10 cellular contexts compared by ENCODE assay signal in the genomic region with DNA sequence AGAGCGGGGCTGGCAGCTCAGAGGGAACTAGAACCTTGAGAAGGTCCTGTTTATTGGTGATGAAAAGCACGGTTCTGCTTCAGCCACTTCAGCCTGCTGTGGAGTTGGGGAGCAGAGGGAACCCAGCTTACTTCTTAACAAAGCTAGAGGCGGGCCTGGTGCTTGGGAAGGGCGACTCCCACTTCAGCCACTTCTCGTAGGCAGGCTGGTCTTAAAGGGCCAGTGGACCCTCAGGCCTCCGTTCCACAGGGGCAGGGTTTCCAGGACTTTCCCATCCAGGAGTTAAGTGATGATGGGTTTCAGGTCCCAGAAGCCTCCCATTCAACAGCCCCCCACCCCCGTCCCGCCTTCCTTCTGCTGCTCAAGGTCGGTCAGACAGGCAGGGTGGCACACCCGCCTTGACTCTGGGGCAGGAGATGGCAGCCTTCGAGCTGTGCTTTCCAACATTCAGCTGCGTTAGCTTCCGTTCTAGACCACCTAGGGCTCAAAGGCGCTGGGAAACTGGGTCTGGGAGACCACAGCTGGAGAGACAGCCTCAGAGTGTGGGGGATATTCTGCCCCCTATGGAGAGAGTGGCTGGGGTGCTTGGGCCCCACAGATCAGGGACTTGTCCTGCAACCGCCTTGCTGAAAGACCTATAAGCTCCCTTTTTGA. TPM values are rescaled to one million over a fixed set of nuclear protein-coding genes. Genes with fewer than 3 reads are reported as not detected.
DNase-seq lines count a peak whose midpoint lies in the region; ATAC-seq lines count a peak whose summit lies in the region.
"Had no signal": no experiment of that assay in that cellular context is flagged by ENCODE, and none has a peak within 500 bp of the region (broad histone marks: within the 10 kb centered on the region; RNA-seq: fewer than 3 reads in every experiment).

No MANE protein-coding gene starts in this region.

- no peak overlapping the region for H4K8ac ChIP-seq in mesenchymal stem cell (ENCODE audit: low read length)
- H4K8ac ChIP-seq in trophoblast cell (ENCODE audit: low read depth, low read length): no peak overlapping the region

- peaks cover 61% of the 10 kb centered on the region for H3K36me3 Mint-ChIP-seq in activated T-helper 1 cell treated with anti-CD3 and anti-CD28 coated beads, Interleukin-12 subunit alpha, Interleukin-12 subunit beta, Interleukin-2, Interleukin-4 antibody, amounts not matched to agents 30 ng/mL and 10 ng/mL and 1 ng/mL, durations not matched to agents 14 hours and 24 hours and 36 hours (ENCODE audit: low read depth)

- H3F3A ChIP-seq in GM23248 (ENCODE audit: insufficient read depth): 0 out of 2 replicates have a peak, but pooled peaks cover 6% of the 10 kb centered on the region

- no peak overlapping the region for H3K27ac ChIP-seq in GM23248
- H3K27ac ChIP-seq in mesenchymal stem cell (ENCODE audit: low read length, poor library complexity, severe bottlenecking): no peak overlapping the region
- H3K27ac ChIP-seq in trophoblast cell (ENCODE audit: low read depth, low read length): no peak overlapping the region

- H3K4ac ChIP-seq in mesenchymal stem cell (ENCODE audit: low read depth in 1 of 2, low read length in 2 of 2): no peak overlapping the region
- no peak overlapping the region for H3K4ac ChIP-seq in trophoblast cell (ENCODE audit: low read depth, low read length)

- H3K9me3 Mint-ChIP-seq in activated T-helper 1 cell treated with anti-CD3 and anti-CD28 coated beads, Interleukin-12 subunit alpha, Interleukin-12 subunit beta, Interleukin-2, Interleukin-4 antibody, amounts not matched to agents 30 ng/mL and 10 ng/mL and 1 ng/mL, durations not matched to agents 14 hours and 24 hours and 36 hours: no peaks in the 10 kb centered on the region

- H4K20me1 ChIP-seq in GM23248 (ENCODE audit: insufficient read depth): no peaks in the 10 kb centered on the region

- H3K79me1 ChIP-seq in mesenchymal stem cell (replicated peaks; ENCODE audit: low read length, poor library complexity, severe bottlenecking) (no peaks in the 10 kb centered on the region), trophoblast cell (ENCODE audit: low read length) (no peaks in the 10 kb centered on the region)

- H3K4me1 ChIP-seq in GM23248 (ENCODE audit: insufficient read depth) (no peaks in the 10 kb centered on the region), mesenchymal stem cell (ENCODE audit: control insufficient read depth, insufficient read depth, low read depth, low read length) (peaks cover 12% of the 10 kb centered on the region), trophoblast cell (ENCODE audit: control insufficient read depth in 1 of 2, insufficient read depth in 2 of 2, low read length in 2 of 2) (peaks cover 2 to 4% of the 10 kb centered on the region in 2 experiments)

- DNase-seq in COLO829 (ENCODE audit: low spot score) (peak; percentile 21), GM23248 (peak; percentile 57), mesenchymal stem cell (peak; percentile 23), trophoblast cell (no peak), D341Med (ENCODE audit: low spot score) (no peak), NCI-H2029 treated with DMSO at 0.1 percent for 48 hours (lab: John Stamatoyannopoulos, UW) (no peak)
- DNase-seq in activated T-helper 1 cell treated with anti-CD3 and anti-CD28 coated beads, Interleukin-12 subunit alpha, Interleukin-12 subunit beta, Interleukin-2, Interleukin-4 antibody, amounts not matched to agents 30 ng/mL and 10 ng/mL and 1 ng/mL, durations not matched to agents 14 hours and 24 hours and 36 hours (ENCODE audit: low spot score): no peak
- DNase-seq: NCI-H69; stimulated activated naive CD4-positive, alpha-beta T cell treated with Interleukin-2 at 50 U/mL for 16 hours had no signal

- no peak overlapping the region for H4K12ac ChIP-seq in trophoblast cell (ENCODE audit: low read depth, low read length)

- peaks cover 2% of the 10 kb centered on the region for H3K27me3 Mint-ChIP-seq in activated T-helper 1 cell treated with anti-CD3 and anti-CD28 coated beads, Interleukin-12 subunit alpha, Interleukin-12 subunit beta, Interleukin-2, Interleukin-4 antibody, amounts not matched to agents 30 ng/mL and 10 ng/mL and 1 ng/mL, durations not matched to agents 14 hours and 24 hours and 36 hours (ENCODE audit: insufficient read depth)

- H3K79me2 ChIP-seq in GM23248 (ENCODE audit: insufficient read depth): no peaks in the 10 kb centered on the region
- H3K79me2 ChIP-seq in trophoblast cell (ENCODE audit: control insufficient read depth, insufficient read depth, low read length, poor library complexity): no peaks in the 10 kb centered on the region

- no peak overlapping the region for H3K14ac ChIP-seq in mesenchymal stem cell (ENCODE audit: low read length in 2 of 2)
- H3K14ac ChIP-seq in trophoblast cell (ENCODE audit: low read length): no peak overlapping the region

- no peaks in the 10 kb centered on the region for H3K9me2 ChIP-seq in GM23248 (ENCODE audit: insufficient read depth)

- no peak overlapping the region for H3K9ac ChIP-seq in GM23248
- H3K9ac ChIP-seq in mesenchymal stem cell (ENCODE audit: low read length): no peak overlapping the region
- no peak overlapping the region for H3K9ac ChIP-seq in trophoblast cell (ENCODE audit: low read length)

- H3K4me2 ChIP-seq in GM23248 (ENCODE audit: unreplicated experiment) (peak overlapping the region; percentile 21), mesenchymal stem cell (ENCODE audit: low read length, poor library complexity, severe bottlenecking) (no peak overlapping the region), trophoblast cell (ENCODE audit: low read length) (no peak overlapping the region)

- peak overlapping the region; percentile 95 for H3K4me3 Mint-ChIP-seq in activated T-helper 1 cell treated with anti-CD3 and anti-CD28 coated beads, Interleukin-12 subunit alpha, Interleukin-12 subunit beta, Interleukin-2, Interleukin-4 antibody, amounts not matched to agents 30 ng/mL and 10 ng/mL and 1 ng/mL, durations not matched to agents 14 hours and 24 hours and 36 hours

- intact Hi-C loops in activated T-helper 1 cell treated with anti-CD3 and anti-CD28 coated beads, Interleukin-12 subunit alpha, Interleukin-12 subunit beta, Interleukin-2, Interleukin-4 antibody, amounts not matched to agents 30 ng/mL and 10 ng/mL and 1 ng/mL, durations not matched to agents 14 hours and 24 hours and 36 hours (cut with micrococcal nuclease): loop anchor here (5.0 to 10.0 kb wide), 5 partner anchors 281 to 751 kb away; partner anchors contain the start of genes SRRM1 and SYF2

- WGBS in GM23248 (ENCODE audit: low coverage in 1 of 2, low lambda C conversion rate in 2 of 2, missing lambda C conversion rate in 2 of 2), 2 experiments: 54% methylated on average over 15 of the region's 15 CpGs
- WGBS in mesenchymal stem cell: 40% methylated on average over 14 of the region's 15 CpGs
- WGBS in trophoblast cell (ENCODE audit: extremely low coverage, insufficient coverage, insufficient read length): no CpG with 5 or more reads among the region's 15 CpGs

- H3K27ac Mint-ChIP-seq in activated T-helper 1 cell treated with anti-CD3 and anti-CD28 coated beads, Interleukin-12 subunit alpha, Interleukin-12 subunit beta, Interleukin-2, Interleukin-4 antibody, amounts not matched to agents 30 ng/mL and 10 ng/mL and 1 ng/mL, durations not matched to agents 14 hours and 24 hours and 36 hours: peak overlapping the region; percentile 92

- ATAC-seq in HG03159 (IDR thresholded peaks at IDR 0.05; ENCODE audit: unreplicated experiment): no peak

- H3K27me3 ChIP-seq in GM23248 (replicated peaks; ENCODE audit: insufficient read depth) (no peaks in the 10 kb centered on the region; the same call in 1 of the 2 replicates), mesenchymal stem cell (ENCODE audit: control insufficient read depth in 1 of 2, insufficient read depth in 1 of 2, low read length in 2 of 2) (peaks cover 80 to 85% of the 10 kb centered on the region in 2 experiments), trophoblast cell (ENCODE audit: insufficient read depth, low read length) (peaks cover 62% of the 10 kb centered on the region)

- H3K9me3 ChIP-seq in GM23248 (ENCODE audit: low read depth) (no peaks in the 10 kb centered on the region), mesenchymal stem cell (ENCODE audit: control insufficient read depth, low read length) (no peaks in the 10 kb centered on the region), trophoblast cell (ENCODE audit: insufficient read depth, low read depth, low read length) (peaks cover 6% of the 10 kb centered on the region)

- H3K4me3 ChIP-seq in GM23248: peak overlapping the region; percentile 24; the same call in 1 of the 2 replicates
- H3K4me3 ChIP-seq in mesenchymal stem cell (ENCODE audit: insufficient read depth in 1 of 2, low read depth in 1 of 2, low read length in 2 of 2): no peak overlapping the region
- H3K4me3 ChIP-seq in trophoblast cell (ENCODE audit: low read depth, low read length): no peak overlapping the region

- H3K18ac ChIP-seq in mesenchymal stem cell (ENCODE audit: low read depth in 1 of 2, low read length in 2 of 2): no peak overlapping the region
- no peak overlapping the region for H3K18ac ChIP-seq in trophoblast cell (ENCODE audit: low read length)

- H2BK5ac ChIP-seq in mesenchymal stem cell (ENCODE audit: low read depth, low read length, poor library complexity, severe bottlenecking) (no peak overlapping the region), trophoblast cell (ENCODE audit: low read depth, low read length, poor library complexity) (no peak overlapping the region)

- H3K36me3 ChIP-seq in GM23248 (ENCODE audit: low read depth) (no peaks in the 10 kb centered on the region), mesenchymal stem cell (ENCODE audit: control insufficient read depth in 1 of 2, insufficient read depth in 2 of 2, low read depth in 1 of 2, low read length in 2 of 2) (no peaks in the 10 kb centered on the region), trophoblast cell (ENCODE audit: control insufficient read depth in 1 of 2, insufficient read depth in 2 of 2, low read length in 2 of 2) (no peaks in the 10 kb centered on the region)

- no peak overlapping the region for H2BK15ac ChIP-seq in mesenchymal stem cell (ENCODE audit: low read depth, poor library complexity, severe bottlenecking)

- in situ Hi-C loops in GM23248 (cut with MboI): no loop called here

- H2AK5ac ChIP-seq in mesenchymal stem cell (ENCODE audit: low read length, severe bottlenecking): no peak overlapping the region
- H2AK5ac ChIP-seq in trophoblast cell (ENCODE audit: low read length): no peak overlapping the region

- H2BK120ac ChIP-seq in mesenchymal stem cell (ENCODE audit: low read depth, low read length) (no peak overlapping the region), trophoblast cell (ENCODE audit: insufficient read depth, low read length, poor library complexity) (no peak overlapping the region)

- H3K23ac ChIP-seq in mesenchymal stem cell (ENCODE audit: low read length in 2 of 2): no peak overlapping the region
- H3K23ac ChIP-seq in trophoblast cell (ENCODE audit: low read length): no peak overlapping the region

- no peak overlapping the region for H2BK12ac ChIP-seq in mesenchymal stem cell (ENCODE audit: low read length in 2 of 2)
- no peak overlapping the region for H2BK12ac ChIP-seq in trophoblast cell (ENCODE audit: low read length)

- peak overlapping the region; percentile 73 for H2AFZ ChIP-seq in GM23248
- H2AFZ ChIP-seq in mesenchymal stem cell (ENCODE audit: low read depth, low read length): no peak overlapping the region
- no peak overlapping the region for H2AFZ ChIP-seq in trophoblast cell (ENCODE audit: insufficient read depth, low read length, poor library complexity)

- peaks cover 73% of the 10 kb centered on the region for H3K4me1 Mint-ChIP-seq in activated T-helper 1 cell treated with anti-CD3 and anti-CD28 coated beads, Interleukin-12 subunit alpha, Interleukin-12 subunit beta, Interleukin-2, Interleukin-4 antibody, amounts not matched to agents 30 ng/mL and 10 ng/mL and 1 ng/mL, durations not matched to agents 14 hours and 24 hours and 36 hours (ENCODE audit: low read depth)

- no peak overlapping the region for H4K91ac ChIP-seq in mesenchymal stem cell (ENCODE audit: low read length)
- H4K91ac ChIP-seq in trophoblast cell (ENCODE audit: low read depth, low read length): no peak overlapping the region

RNA-seq across cellular contexts. Expression of gene RUNX3, which starts 3.4 kb away (rescaled TPM):
- total RNA-seq in GM23248 (2014; rRNA removed; shearing (Covaris generic)): 0.43 and 2.7 TPM in 2 replicates
- 1.3 and 1.4 TPM in 2 replicates for polyA plus RNA-seq in GM23248 (2016; fragmentation: Nextera tagmentation; extraction: Ambion mirVana)
- total RNA-seq in activated T-helper 1 cell treated with anti-CD3 and anti-CD28 coated beads, Interleukin-12 subunit alpha, Interleukin-12 subunit beta, Interleukin-2, Interleukin-4 antibody, amounts not matched to agents 30 ng/mL and 10 ng/mL and 1 ng/mL, durations not matched to agents 14 hours and 24 hours and 36 hours: 133 and 140 TPM in 2 replicates
- 0.25 TPM for polyA plus RNA-seq in mesenchymal stem cell (2013, experiment 1 of 2)
- 0.33 TPM for polyA plus RNA-seq in mesenchymal stem cell (2013, experiment 2 of 2)
- polyA plus RNA-seq in trophoblast cell (2013): 0.03 and 0.11 TPM in 2 replicates

Comparison
In these comparisons a context has a peak if more than half of its experiments do, and no peak if none do; other contexts are left out.
1. DNase-seq: peak in COLO829 (single experiment), GM23248 (single experiment) and mesenchymal stem cell (single experiment); none in activated T-helper 1 cell treated with anti-CD3 and anti-CD28 coated beads, Interleukin-12 subunit alpha, Interleukin-12 subunit beta, Interleukin-2, Interleukin-4 antibody, amounts not matched to agents 30 ng/mL and 10 ng/mL and 1 ng/mL, durations not matched to agents 14 hours and 24 hours and 36 hours (single experiment), trophoblast cell (0 of 2), D341Med (single experiment) and NCI-H2029 treated with DMSO at 0.1 percent for 48 hours (single experiment).
2. RNA of gene RUNX3, which starts 3.4 kb away (total RNA-seq): 133 to 140 TPM in activated T-helper 1 cell treated with anti-CD3 and anti-CD28 coated beads, Interleukin-12 subunit alpha, Interleukin-12 subunit beta, Interleukin-2, Interleukin-4 antibody, amounts not matched to agents 30 ng/mL and 10 ng/mL and 1 ng/mL, durations not matched to agents 14 hours and 24 hours and 36 hours; 0.43 to 2.7 TPM in GM23248; every median in the first group is over 10 times any median in the second.